28 cellular contexts compared by ENCODE assay signal in genomic region chr14:100902792-100903191, GRCh38. TPM values are rescaled to one million over a fixed set of nuclear protein-coding genes. Genes with fewer than 3 reads are reported as not detected.
DNase-seq lines count a peak whose midpoint lies in the region; ATAC-seq and TF ChIP-seq lines count a peak whose summit lies in the region.
"Had no signal": no experiment of that assay in that cellular context is flagged by ENCODE, and none has a peak within 500 bp of the region (broad histone marks: within the 10 kb centered on the region; RNA-seq: fewer than 3 reads in every experiment).

No MANE protein-coding gene starts in this region.

- intact Hi-C loops in spleen (cut with DNase I; ENCODE audit: low total_unique reads) (no loop called here), PC-3 (cut with micrococcal nuclease) (loop anchor here (2.0 to 10.0 kb wide), 3 partner anchors 155 to 762 kb away; no protein-coding TSS in a partner anchor)

- H4K20me1 ChIP-seq in SK-N-SH (ENCODE audit: insufficient read depth) (no peaks in the 10 kb centered on the region), PC-3 (ENCODE audit: low read length) (no peaks in the 10 kb centered on the region)

- peak; percentile 49; the same call in 1 of the 2 replicates for TF ChIP-seq RAD21 in SK-N-SH (IDR thresholded peaks at IDR 0.05; ENCODE audit: low read length)

- H2AFZ ChIP-seq in SK-N-SH (ENCODE audit: low read depth) = no peak overlapping the region
- H2AFZ ChIP-seq in PC-3 (ENCODE audit: low read length) = no peak overlapping the region

- no peaks in the 10 kb centered on the region for H3F3A ChIP-seq in SK-N-SH (replicated peaks; ENCODE audit: insufficient read depth)
- H3F3A ChIP-seq in PC-3 (ENCODE audit: low read length, unreplicated experiment) = no peaks in the 10 kb centered on the region

- H3K9ac ChIP-seq in SK-N-SH (no peak overlapping the region), PC-3 (ENCODE audit: low read length) (no peak overlapping the region)

- TF ChIP-seq EP300 in SK-N-SH (IDR thresholded peaks at IDR 0.05; ENCODE audit: borderline replicate concordance in 1 of 2, low read depth in 1 of 2, low read length in 1 of 2) = peak in 1 of 2 experiments; percentile 76; a peak in 2 of 4 replicates

- H3K27me3 ChIP-seq in SK-N-SH (ENCODE audit: insufficient read depth) (peaks cover 6% of the 10 kb centered on the region; the same call in 1 of the 2 replicates), spleen (replicated peaks in 1 of 7) (peaks cover 0 to 88% (median 16%) of the 10 kb centered on the region in 7 donors), PC-3 (ENCODE audit: low read length) (peaks cover 6% of the 10 kb centered on the region; the same call in 1 of the 2 replicates)
- H3K27me3 ChIP-seq: body of pancreas, MG63, thyroid gland had no signal

- no peak; the same call in 2 of the 3 replicates for ATAC-seq in SK-N-SH treated with all-trans-retinoic acid at 6 μM for 48 hours
- no peak for ATAC-seq in PC-3
- ATAC-seq: activated naive CD8-positive, alpha-beta T cell treated with anti-CD3 and anti-CD28 coated beads, Interleukin-2, amount 50 U/mL, for 24 hours; body of pancreas; foreskin keratinocyte; stimulated activated naive CD8-positive, alpha-beta T cell treated with anti-CD3 and anti-CD28 coated beads, Interleukin-15, Interleukin-2, amounts not matched to agents 100 U/mL and 50 U/mL, for 24 hours; T-cell had no signal

- peaks cover 0 to 80% of the 10 kb centered on the region in 2 experiments; a peak in 3 of 4 replicates for H3K4me1 ChIP-seq in SK-N-SH (ENCODE audit: control insufficient read depth in 1 of 2, insufficient read depth in 2 of 2, low read depth in 1 of 2, low read length in 1 of 2)
- peaks cover 0 to 31% (median 20%) of the 10 kb centered on the region in 6 donors for H3K4me1 ChIP-seq in spleen
- H3K4me1 ChIP-seq in PC-3 (ENCODE audit: insufficient read depth, low read length) = peaks cover 8% of the 10 kb centered on the region
- H3K4me1 ChIP-seq: foreskin keratinocyte, thyroid gland had no signal

- WGBS in SK-N-SH (ENCODE audit: low lambda C conversion rate) = 42% methylated on average over 10 of the region's 10 CpGs
- WGBS in spleen, 5 donors = 84 to 90% (median 88%) methylated on average over 10 of the region's 10 CpGs

- no peaks in the 10 kb centered on the region for H3K79me2 ChIP-seq in SK-N-SH (ENCODE audit: insufficient read depth)
- no peaks in the 10 kb centered on the region for H3K79me2 ChIP-seq in PC-3 (ENCODE audit: low read length)

- peaks cover 81% of the 10 kb centered on the region for H3K4me1 Mint-ChIP-seq in nephron
- H3K4me1 Mint-ChIP-seq: activated naive CD8-positive, alpha-beta T cell treated with anti-CD3 and anti-CD28 coated beads, Interleukin-2, amount 50 U/mL, for 24 hours; CD8-positive, alpha-beta memory T cell; T-cell had no signal

- H3K36me3 Mint-ChIP-seq in nephron (ENCODE audit: low read depth) = no peaks in the 10 kb centered on the region
- H3K36me3 Mint-ChIP-seq: CD8-positive, alpha-beta memory T cell; T-cell had no signal

- CTCF ChIA-PET in SK-N-SH (lab: Yijun Ruan, JAX) = interaction anchor here (0.6 to 8.9 kb wide), 24 partner anchors 13 to 762 kb away, joined by 3 to 147 read pairs (median 8); partner anchors contain the start of genes DEGS2 and DIO3
- CTCF ChIA-PET in PC-3 (lab: Charles Lee) = no interaction called here

- H3K9me2 ChIP-seq in SK-N-SH = no peaks in the 10 kb centered on the region
- H3K9me2 ChIP-seq in PC-3 (replicated peaks; ENCODE audit: low read length) = no peaks in the 10 kb centered on the region

- H3K27ac ChIP-seq in SK-N-SH (ENCODE audit: low read depth in 2 of 2, low read length in 1 of 2) = peak overlapping the region in 1 of 2 experiments; percentile 99; a peak in 2 of 4 replicates
- no peak overlapping the region for H3K27ac ChIP-seq in spleen
- H3K27ac ChIP-seq in PC-3 (ENCODE audit: low read length) = no peak overlapping the region
- H3K27ac ChIP-seq: 22Rv1, body of pancreas, foreskin keratinocyte, thyroid gland had no signal

- H3K36me3 ChIP-seq in SK-N-SH (replicated peaks in 1 of 2; ENCODE audit: control insufficient read depth in 1 of 2, insufficient read depth in 2 of 2, low read length in 1 of 2) (no peaks in the 10 kb centered on the region), spleen (peaks cover 0 to 5% (median 0%) of the 10 kb centered on the region in 6 donors), PC-3 (ENCODE audit: low read depth, low read length) (no peaks in the 10 kb centered on the region)
- H3K36me3 ChIP-seq: MG63, thyroid gland had no signal

- TF ChIP-seq CTCF in SK-N-SH (IDR thresholded peaks at IDR 0.05) (no peak), nephron (IDR thresholded peaks at IDR 0.05; ENCODE audit: unreplicated experiment in 3 of 3) (no peak), spleen (IDR thresholded peaks at IDR 0.05 in 8 of 11, conservative IDR thresholded peaks at IDR 0.05 in 3 of 11) (no peak), PC-3 (conservative IDR thresholded peaks at IDR 0.05; ENCODE audit: low read depth, low read length) (no peak)

- H3K9me3 ChIP-seq in SK-N-SH = no peaks in the 10 kb centered on the region
- peaks cover 0 to 5% (median 0%) of the 10 kb centered on the region in 8 donors for H3K9me3 ChIP-seq in spleen
- no peaks in the 10 kb centered on the region for H3K9me3 ChIP-seq in PC-3 (ENCODE audit: low read length)
- H3K9me3 ChIP-seq: body of pancreas, MG63, thyroid gland had no signal

- peak overlapping the region in 1 of 2 experiments; percentile 48; a peak in 1 of 4 replicates for H3K4me3 ChIP-seq in SK-N-SH (ENCODE audit: low read depth in 2 of 2, low read length in 1 of 2)
- no peak overlapping the region for H3K4me3 ChIP-seq in spleen
- no peak overlapping the region for H3K4me3 ChIP-seq in PC-3 (ENCODE audit: low read length)
- H3K4me3 ChIP-seq: body of pancreas, MG63, thyroid gland had no signal

- DNase-seq in SK-N-SH = peak; percentile 84
- DNase-seq in ecto neural progenitor cell (ENCODE audit: low spot score) = peak; percentile 53
- DNase-seq in spleen = peak; percentile 54
- no peak for DNase-seq in NCI-H146 (lab: John Stamatoyannopoulos, UW)
- DNase-seq in SK-N-DZ (ENCODE audit: low spot score) = no peak
- no peak for DNase-seq in PC-3
- DNase-seq: activated CD4-positive, alpha-beta T cell treated with anti-CD3 and anti-CD28 coated beads for 1 hour; activated gamma-delta T cell treated with Interleukin-2 at 50 U/mL for 16 hours; activated naive CD8-positive, alpha-beta T cell treated with anti-CD3 and anti-CD28 coated beads, Interleukin-2, amount 50 U/mL, for 24 hours; body of pancreas; CD8-positive, alpha-beta memory T cell; effector memory CD4-positive, alpha-beta T cell; foreskin keratinocyte; HFFc6; mammary epithelial cell; MG63; NCI-H1417 treated with DMSO at 0.1 percent for 48 hours; NCI-H510A treated with DMSO at 0.1 percent for 48 hours; SIG-M5; stimulated activated CD4-positive, alpha-beta T cell treated with anti-CD3 and anti-CD28 coated beads, Interleukin-15, amount 100 ng/mL, for 24 hours; stimulated activated naive CD8-positive, alpha-beta T cell treated with anti-CD3 and anti-CD28 coated beads, Interleukin-15, Interleukin-2, amounts not matched to agents 100 U/mL and 50 U/mL, for 24 hours; T-cell; thyroid gland had no signal

- peak overlapping the region; percentile 21 to 72 (median 65) for H3K4me3 Mint-ChIP-seq in nephron
- H3K4me3 Mint-ChIP-seq: activated naive CD8-positive, alpha-beta T cell treated with anti-CD3 and anti-CD28 coated beads, Interleukin-2, amount 50 U/mL, for 24 hours; CD8-positive, alpha-beta memory T cell; HFFc6; T-cell had no signal

- no TSS peak for BruUV-seq in PC-3 (replicated peaks; lab: Mats Ljungman, UMichigan)

- H3K27me3 Mint-ChIP-seq in nephron (ENCODE audit: low read depth) = peaks cover 77% of the 10 kb centered on the region

- H3K27ac Mint-ChIP-seq in nephron = peak overlapping the region in 2 of 3 experiments; percentile 67 to 79
- H3K27ac Mint-ChIP-seq: activated naive CD8-positive, alpha-beta T cell treated with anti-CD3 and anti-CD28 coated beads, Interleukin-2, amount 50 U/mL, for 24 hours; CD8-positive, alpha-beta memory T cell; T-cell had no signal

- no peak for TF ChIP-seq POLR2A in spleen (IDR thresholded peaks at IDR 0.05)

- no peaks in the 10 kb centered on the region for H3K9me3 Mint-ChIP-seq in nephron
- H3K9me3 Mint-ChIP-seq: activated naive CD8-positive, alpha-beta T cell treated with anti-CD3 and anti-CD28 coated beads, Interleukin-2, amount 50 U/mL, for 24 hours; HFFc6; T-cell had no signal

- POLR2A ChIA-PET in SK-N-SH (lab: Yijun Ruan, JAX) (interaction anchor here (0.7 to 5.6 kb wide), 20 partner anchors 11 to 725 kb away, joined by 3 to 77 read pairs (median 7); partner anchors contain the start of gene DIO3), PC-3 (lab: Charles Lee; ENCODE audit: unreplicated experiment) (no interaction called here)

- H3K4me2 ChIP-seq in SK-N-SH (no peak overlapping the region), PC-3 (ENCODE audit: low read length) (no peak overlapping the region)

TF ChIP-seq in SK-N-SH, 30 proteins besides CTCF, POLR2A, EP300 and RAD21 (continues in another document):
- TF ChIP-seq NRF1 (IDR thresholded peaks at IDR 0.05; ENCODE audit: low read depth, low read length) (no peak), FOSL2 (IDR thresholded peaks at IDR 0.05; ENCODE audit: borderline replicate concordance, low read depth) (no peak), EZH2phosphoT487 (IDR thresholded peaks at IDR 0.05; ENCODE audit: borderline replicate concordance, low read depth) (no peak), GABPA (IDR thresholded peaks at IDR 0.05; ENCODE audit: low read depth) (no peak), CHD2 (IDR thresholded peaks at IDR 0.05; ENCODE audit: low read length, partially characterized antibody) (peak; percentile 57), FOXM1 (IDR thresholded peaks at IDR 0.05; ENCODE audit: low read depth) (no peak)

RNA-seq across cellular contexts. Expression of gene RTL1, which starts 0.7 kb away (rescaled TPM):
- 0.05 and 0.07 TPM in 2 replicates for polyA plus RNA-seq in SK-N-SH (2012; rRNA removed)
- 0.06 and 0.09 TPM in 2 replicates for polyA plus RNA-seq in SK-N-SH (2012; cell fraction: cytosol; rRNA removed)
- polyA plus RNA-seq in SK-N-SH (2012; cell fraction: nucleus; rRNA removed) = 0.01 and 0.02 TPM in 2 replicates
- total RNA-seq in spleen = not detected
- under 1 TPM in 1 of 3 donors, not detected in 2; under 0.01 TPM for polyA plus RNA-seq in spleen
- not detected in 2 replicates for polyA plus RNA-seq in SK-N-DZ (2014; cell fraction: cytosol; rRNA removed)
- not detected in 2 replicates for polyA plus RNA-seq in SK-N-DZ (2014; cell fraction: nucleus; rRNA removed)
- total RNA-seq in PC-3 (2014; rRNA removed) = not detected in 2 replicates
- total RNA-seq: CD8-positive, alpha-beta memory T cell; foreskin keratinocyte; HFFc6; mammary epithelial cell; omental fat pad; T-cell; thyroid gland had no signal
- polyA plus RNA-seq: CD8-positive, alpha-beta memory T cell; foreskin keratinocyte; keratinocyte; mammary epithelial cell had no signal

Comparison
In these comparisons a context has a peak if more than half of its experiments do, and no peak if none do; other contexts are left out.
1. DNase-seq: peak in SK-N-SH (single experiment), ecto neural progenitor cell (single experiment) and spleen (single experiment); none in NCI-H146 (single experiment), SK-N-DZ (single experiment) and PC-3 (single experiment).